Comparison of ENCODE assay signal across 1 cellular context in the genomic region with DNA sequence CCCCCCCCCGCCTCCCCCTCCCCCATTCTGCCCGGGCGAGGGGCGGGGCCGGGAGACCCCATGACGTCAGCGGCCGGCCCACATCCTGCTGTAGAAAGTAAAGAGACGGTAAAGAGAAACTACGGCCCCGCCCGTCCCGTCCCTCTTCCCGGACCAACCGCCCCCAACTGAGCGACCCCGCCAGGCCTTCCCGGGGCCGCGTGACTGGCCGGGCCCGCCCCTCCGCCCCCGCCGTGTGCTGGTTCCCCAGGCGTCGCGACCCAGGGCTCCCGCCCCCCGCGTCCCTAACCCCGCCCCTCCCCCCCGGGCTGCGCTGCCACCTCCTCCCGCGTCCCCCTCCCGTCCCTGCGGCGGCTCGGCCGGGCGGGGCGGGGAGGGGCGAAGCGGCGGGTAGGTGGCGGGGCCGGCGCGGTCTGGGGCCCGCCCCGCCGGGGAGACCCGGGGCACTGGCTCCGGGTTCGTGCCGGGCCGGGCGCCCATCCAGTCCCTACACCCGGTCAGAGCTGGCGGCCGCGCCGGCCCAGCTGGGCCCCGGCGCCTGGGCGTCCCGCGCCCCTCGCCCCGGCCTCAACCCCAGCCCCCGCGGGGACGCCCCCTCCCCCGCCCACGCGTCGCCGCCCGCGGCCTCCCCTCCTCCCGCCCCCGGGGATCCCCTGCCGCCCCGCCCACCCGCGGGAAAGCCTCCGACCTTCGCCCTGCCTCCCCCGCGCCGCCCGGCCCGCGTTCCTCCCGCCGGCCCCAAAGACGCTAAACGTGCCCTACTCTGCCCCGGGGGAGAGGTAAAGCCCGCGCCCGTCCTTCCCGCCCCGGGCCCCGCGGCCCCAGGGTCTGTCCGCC.
TF ChIP-seq lines count a peak whose summit lies in the region.

No MANE protein-coding gene starts in this region.

TF ChIP-seq in HepG2, 621 proteins besides CTCF, POLR2A, EP300 and RAD21 (continued from another document and continues in another):
- TF ChIP-seq ARID4A (CRISPR knock-in tag; IDR thresholded peaks at IDR 0.05; ENCODE audit: borderline replicate concordance) (peak; percentile 78; the same call in 1 of the 2 replicates), BCLAF1 (IDR thresholded peaks at IDR 0.05) (no peak), PBX2 (CRISPR knock-in tag; IDR thresholded peaks at IDR 0.05) (no peak), PRDM10 (CRISPR knock-in tag; IDR thresholded peaks at IDR 0.05; ENCODE audit: low read depth) (no peak), ZNF577 (CRISPR knock-in tag; IDR thresholded peaks at IDR 0.05; ENCODE audit: borderline replicate concordance, low read depth) (no peak), ZNF703 (CRISPR knock-in tag; IDR thresholded peaks at IDR 0.05; ENCODE audit: borderline replicate concordance) (no peak), ETV6 (CRISPR knock-in tag; conservative IDR thresholded peaks at IDR 0.05) (no peak), ZNF713 (CRISPR knock-in tag; IDR thresholded peaks at IDR 0.05) (no peak), ZNF225 (CRISPR knock-in tag; IDR thresholded peaks at IDR 0.05) (no peak), FLYWCH1 (CRISPR knock-in tag; IDR thresholded peaks at IDR 0.05) (no peak), STAG1 (CRISPR knock-in tag; IDR thresholded peaks at IDR 0.05) (no peak), ZNF567 (CRISPR knock-in tag; IDR thresholded peaks at IDR 0.05; ENCODE audit: borderline replicate concordance) (no peak), HNF4A (CRISPR knock-in tag; IDR thresholded peaks at IDR 0.05) (peak; percentile 39), SIX1 (CRISPR knock-in tag; IDR thresholded peaks at IDR 0.05; ENCODE audit: borderline replicate concordance) (no peak), SMARCC2 (IDR thresholded peaks at IDR 0.05) (no peak), MIXL1 (CRISPR knock-in tag; IDR thresholded peaks at IDR 0.05) (no peak), DNMT1 (CRISPR knock-in tag; IDR thresholded peaks at IDR 0.05) (no peak), GATAD1 (CRISPR knock-in tag; IDR thresholded peaks at IDR 0.05) (no peak; the same call in 1 of the 2 replicates), ZNF629 (CRISPR knock-in tag; conservative IDR thresholded peaks at IDR 0.05) (no peak), SIN3B (IDR thresholded peaks at IDR 0.05; ENCODE audit: low read length) (no peak), CBX1 (IDR thresholded peaks at IDR 0.05; ENCODE audit: low read depth) (no peak), ZFP36L1 (CRISPR knock-in tag; IDR thresholded peaks at IDR 0.05) (no peak), CSRNP1 (CRISPR knock-in tag; IDR thresholded peaks at IDR 0.05) (no peak), ZBTB21 (CRISPR knock-in tag; IDR thresholded peaks at IDR 0.05) (no peak), HOXA7 (CRISPR knock-in tag; IDR thresholded peaks at IDR 0.05) (no peak), SOX13 (IDR thresholded peaks at IDR 0.05) (no peak), SOX13 (CRISPR knock-in tag; conservative IDR thresholded peaks at IDR 0.05 in 1 of 2, IDR thresholded peaks at IDR 0.05 in 1 of 2) (peak in 1 of 2 experiments; percentile 50; a peak in 1 of 4 replicates), ZNF776 (CRISPR knock-in tag; IDR thresholded peaks at IDR 0.05) (no peak; the same call in 1 of the 2 replicates), ZFP91 (CRISPR knock-in tag; IDR thresholded peaks at IDR 0.05; ENCODE audit: borderline replicate concordance) (peak; percentile 31; the same call in 1 of the 2 replicates), KLF12 (CRISPR knock-in tag; IDR thresholded peaks at IDR 0.05; ENCODE audit: borderline replicate concordance) (no peak), YEATS4 (CRISPR knock-in tag; IDR thresholded peaks at IDR 0.05; ENCODE audit: borderline replicate concordance) (peak; percentile 52; the same call in 1 of the 2 replicates), ESRRA (CRISPR knock-in tag; IDR thresholded peaks at IDR 0.05; ENCODE audit: low read depth) (no peak), BORCS8-MEF2B (CRISPR knock-in tag; IDR thresholded peaks at IDR 0.05) (no peak), ZNF589 (CRISPR knock-in tag; conservative IDR thresholded peaks at IDR 0.05) (no peak)
- TF ChIP-seq, protein P1, sequence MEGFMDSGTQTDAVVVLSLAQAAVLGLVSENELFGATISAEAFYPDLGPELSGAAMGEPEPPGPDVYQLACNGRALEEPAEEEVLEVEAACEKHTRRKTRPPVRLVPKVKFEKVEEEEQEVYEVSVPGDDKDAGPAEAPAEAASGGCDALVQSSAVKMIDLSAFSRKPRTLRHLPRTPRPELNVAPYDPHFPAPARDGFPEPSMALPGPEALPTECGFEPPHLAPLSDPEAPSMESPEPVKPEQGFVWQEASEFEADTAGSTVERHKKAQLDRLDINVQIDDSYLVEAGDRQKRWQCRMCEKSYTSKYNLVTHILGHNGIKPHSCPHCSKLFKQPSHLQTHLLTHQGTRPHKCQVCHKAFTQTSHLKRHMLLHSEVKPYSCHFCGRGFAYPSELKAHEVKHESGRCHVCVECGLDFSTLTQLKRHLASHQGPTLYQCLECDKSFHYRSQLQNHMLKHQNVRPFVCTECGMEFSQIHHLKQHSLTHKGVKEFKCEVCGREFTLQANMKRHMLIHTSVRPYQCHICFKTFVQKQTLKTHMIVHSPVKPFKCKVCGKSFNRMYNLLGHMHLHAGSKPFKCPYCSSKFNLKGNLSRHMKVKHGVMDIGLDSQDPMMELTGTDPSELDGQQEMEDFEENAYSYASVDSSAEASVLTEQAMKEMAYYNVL (CRISPR knock-in tag; IDR thresholded peaks at IDR 0.05; ENCODE audit: borderline replicate concordance), result no peak
- TF ChIP-seq, protein P2, sequence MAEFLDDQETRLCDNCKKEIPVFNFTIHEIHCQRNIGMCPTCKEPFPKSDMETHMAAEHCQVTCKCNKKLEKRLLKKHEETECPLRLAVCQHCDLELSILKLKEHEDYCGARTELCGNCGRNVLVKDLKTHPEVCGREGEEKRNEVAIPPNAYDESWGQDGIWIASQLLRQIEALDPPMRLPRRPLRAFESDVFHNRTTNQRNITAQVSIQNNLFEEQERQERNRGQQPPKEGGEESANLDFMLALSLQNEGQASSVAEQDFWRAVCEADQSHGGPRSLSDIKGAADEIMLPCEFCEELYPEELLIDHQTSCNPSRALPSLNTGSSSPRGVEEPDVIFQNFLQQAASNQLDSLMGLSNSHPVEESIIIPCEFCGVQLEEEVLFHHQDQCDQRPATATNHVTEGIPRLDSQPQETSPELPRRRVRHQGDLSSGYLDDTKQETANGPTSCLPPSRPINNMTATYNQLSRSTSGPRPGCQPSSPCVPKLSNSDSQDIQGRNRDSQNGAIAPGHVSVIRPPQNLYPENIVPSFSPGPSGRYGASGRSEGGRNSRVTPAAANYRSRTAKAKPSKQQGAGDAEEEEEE (CRISPR knock-in tag; IDR thresholded peaks at IDR 0.05; ENCODE audit: borderline replicate concordance), result no peak
